Comparison of ENCODE assay signal across 1 cellular context in genomic region chr14:91229005-91229382, GRCh38.
TF ChIP-seq lines count a peak whose summit lies in the region.

No MANE protein-coding gene starts in this region.

TF ChIP-seq in H1, 55 proteins besides CTCF, POLR2A, EP300 and RAD21:
- TF ChIP-seq GABPA (IDR thresholded peaks at IDR 0.05; ENCODE audit: borderline replicate concordance, insufficient read depth, low read length) (no peak), TAF1 (IDR thresholded peaks at IDR 0.05; ENCODE audit: low read depth, low read length) (no peak), SAP30 (IDR thresholded peaks at IDR 0.05; ENCODE audit: insufficient read depth, insufficient replicate concordance, low read length) (no peak), POLR2AphosphoS5 (IDR thresholded peaks at IDR 0.05; ENCODE audit: low read depth, low read length) (no peak), JUND (IDR thresholded peaks at IDR 0.05; ENCODE audit: low read length) (no peak), TEAD4 (IDR thresholded peaks at IDR 0.05; ENCODE audit: low read depth, low read length) (no peak), SIRT6 (IDR thresholded peaks at IDR 0.05; ENCODE audit: low read length) (no peak), ASH2L (IDR thresholded peaks at IDR 0.05; ENCODE audit: low read length) (no peak)
